ENCODE assay signal across 31 cellular contexts in the genomic region with DNA sequence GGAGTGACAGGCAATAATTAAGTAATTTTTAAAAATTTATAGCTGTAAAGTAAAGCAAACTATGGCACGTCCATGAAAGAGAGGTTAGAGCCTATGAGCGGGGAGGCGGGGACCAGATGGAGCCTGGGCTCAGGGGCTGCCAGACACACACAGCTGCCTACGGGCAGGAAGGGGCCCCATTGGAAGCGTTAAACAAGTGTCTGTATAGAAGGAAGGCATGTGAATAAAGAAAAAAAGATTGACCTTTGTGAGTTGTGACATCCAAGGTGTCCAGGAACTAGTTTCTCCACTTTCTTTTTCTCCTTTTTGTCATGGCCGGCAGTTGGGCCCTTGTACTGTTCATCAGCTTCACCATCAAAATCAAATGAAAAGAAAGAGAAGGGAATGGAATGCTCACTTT. TPM values are rescaled to one million over a fixed set of nuclear protein-coding genes. Genes with fewer than 3 reads are reported as not detected.
DNase-seq lines count a peak whose midpoint lies in the region; ATAC-seq and TF ChIP-seq lines count a peak whose summit lies in the region.
"Had no signal": no experiment of that assay in that cellular context is flagged by ENCODE, and none has a peak within 500 bp of the region (broad histone marks: within the 10 kb centered on the region; RNA-seq: fewer than 3 reads in every experiment).

No MANE protein-coding gene starts in this region.

- H3K9me3 ChIP-seq in Loucy (ENCODE audit: insufficient read depth, low read depth, low read length) (no peaks in the 10 kb centered on the region), neural progenitor cell (ENCODE audit: low read depth) (no peaks in the 10 kb centered on the region)
- H3K9me3 ChIP-seq: MG63, sigmoid colon, upper lobe of left lung had no signal

- H3K36me3 ChIP-seq in Loucy (ENCODE audit: insufficient read depth, low read length) (no peaks in the 10 kb centered on the region), neural progenitor cell (no peaks in the 10 kb centered on the region)
- H3K36me3 ChIP-seq: MG63, sigmoid colon, upper lobe of left lung had no signal

- no peak for ATAC-seq in central memory CD8-positive, alpha-beta T cell (replicated peaks; ENCODE audit: extremely low read depth, poor library complexity, severe bottlenecking)
- ATAC-seq in stimulated activated naive B cell treated with anti-CD40 and anti-IgM and Interleukin-4, amounts not matched to agents 10 μg/mL and 1 μg/mL and 100 μg/mL, for 72 hours (replicated peaks), result no peak
- ATAC-seq: SK-N-SH treated with all-trans-retinoic acid at 6 μM for 48 hours had no signal

- no peak overlapping the region for H3K4me3 ChIP-seq in Loucy (ENCODE audit: low read length, poor library complexity, severe bottlenecking)
- no peak overlapping the region for H3K4me3 ChIP-seq in neural progenitor cell
- H3K4me3 ChIP-seq: MG63, sigmoid colon, upper lobe of left lung had no signal

- no peak for TF ChIP-seq CTCF in Loucy (conservative IDR thresholded peaks at IDR 0.05; ENCODE audit: low read length)
- no peak for TF ChIP-seq CTCF in neural progenitor cell (IDR thresholded peaks at IDR 0.05)

- no peaks in the 10 kb centered on the region for H3K9me3 Mint-ChIP-seq in central memory CD8-positive, alpha-beta T cell
- no peaks in the 10 kb centered on the region for H3K9me3 Mint-ChIP-seq in stimulated activated naive B cell treated with anti-CD40 and anti-IgM and Interleukin-4, amounts not matched to agents 10 μg/mL and 1 μg/mL and 100 μg/mL, for 72 hours
- H3K9me3 Mint-ChIP-seq in neural progenitor cell, result no peaks in the 10 kb centered on the region
- H3K9me3 Mint-ChIP-seq: activated CD4-positive, alpha-beta memory T cell treated with anti-CD3 and anti-CD28 coated beads, Interleukin-2, amount 10 ng/mL, durations not matched to agents 7 days and 5 days; activated T-helper 1 cell treated with anti-CD3 and anti-CD28 coated beads, Interleukin-12 subunit alpha, Interleukin-12 subunit beta, Interleukin-2, Interleukin-4 antibody, amounts not matched to agents 30 ng/mL and 10 ng/mL and 1 ng/mL, durations not matched to agents 14 hours and 24 hours and 36 hours; CD4-positive, CD25-positive, alpha-beta regulatory T cell; dendritic cell treated with granulocyte-macrophage colony-stimulating factor and Interleukin-4, amounts not matched to agents 40 ng/mL and 50 ng/mL, for 4 days; endodermal cell; T-helper 1 cell treated with Interleukin-12 subunit alpha and Interleukin-12 subunit beta and Interleukin-4 antibody, amounts not matched to agents 30 μg/mL and 1 μg/mL, for 36 hours had no signal

- peaks cover 94% of the 10 kb centered on the region for H3K79me2 ChIP-seq in Loucy (ENCODE audit: insufficient read depth, low read length)
- no peaks in the 10 kb centered on the region for H3K79me2 ChIP-seq in neural progenitor cell (ENCODE audit: low read depth)

- H3K4me2 ChIP-seq in Loucy (ENCODE audit: low read depth, low read length, poor library complexity, severe bottlenecking), result peak overlapping the region; percentile 25
- no peak overlapping the region for H3K4me2 ChIP-seq in neural progenitor cell

- no peaks in the 10 kb centered on the region for H3K9me2 ChIP-seq in Loucy (replicated peaks; ENCODE audit: low read depth, low read length)

- peak overlapping the region; percentile 55 for H3K27ac Mint-ChIP-seq in central memory CD8-positive, alpha-beta T cell (ENCODE audit: low read depth)
- peak overlapping the region; percentile 20 for H3K27ac Mint-ChIP-seq in stimulated activated naive B cell treated with anti-CD40 and anti-IgM and Interleukin-4, amounts not matched to agents 10 μg/mL and 1 μg/mL and 100 μg/mL, for 72 hours
- H3K27ac Mint-ChIP-seq in neural progenitor cell, result no peak overlapping the region
- H3K27ac Mint-ChIP-seq: activated CD4-positive, alpha-beta memory T cell treated with anti-CD3 and anti-CD28 coated beads, Interleukin-2, amount 10 ng/mL, durations not matched to agents 7 days and 5 days; activated T-helper 1 cell treated with anti-CD3 and anti-CD28 coated beads, Interleukin-12 subunit alpha, Interleukin-12 subunit beta, Interleukin-2, Interleukin-4 antibody, amounts not matched to agents 30 ng/mL and 10 ng/mL and 1 ng/mL, durations not matched to agents 14 hours and 24 hours and 36 hours; CD4-positive, CD25-positive, alpha-beta regulatory T cell; dendritic cell treated with granulocyte-macrophage colony-stimulating factor and Interleukin-4, amounts not matched to agents 40 ng/mL and 50 ng/mL, for 4 days; endodermal cell; progenitor cell of endocrine pancreas; T-helper 1 cell treated with Interleukin-12 subunit alpha and Interleukin-12 subunit beta and Interleukin-4 antibody, amounts not matched to agents 30 μg/mL and 1 μg/mL, for 36 hours had no signal

- no peaks in the 10 kb centered on the region for H3F3A ChIP-seq in Loucy (ENCODE audit: low read depth)
- no peaks in the 10 kb centered on the region for H3F3A ChIP-seq in neural progenitor cell (ENCODE audit: low read depth)

- no peak overlapping the region for H3K4me3 Mint-ChIP-seq in central memory CD8-positive, alpha-beta T cell
- H3K4me3 Mint-ChIP-seq in stimulated activated naive B cell treated with anti-CD40 and anti-IgM and Interleukin-4, amounts not matched to agents 10 μg/mL and 1 μg/mL and 100 μg/mL, for 72 hours, result peak overlapping the region in 1 of 2 donors; percentile 3
- no peak overlapping the region for H3K4me3 Mint-ChIP-seq in neural progenitor cell
- H3K4me3 Mint-ChIP-seq: activated CD4-positive, alpha-beta memory T cell treated with anti-CD3 and anti-CD28 coated beads, Interleukin-2, amount 10 ng/mL, durations not matched to agents 7 days and 5 days; activated T-helper 1 cell treated with anti-CD3 and anti-CD28 coated beads, Interleukin-12 subunit alpha, Interleukin-12 subunit beta, Interleukin-2, Interleukin-4 antibody, amounts not matched to agents 30 ng/mL and 10 ng/mL and 1 ng/mL, durations not matched to agents 14 hours and 24 hours and 36 hours; CD4-positive, CD25-positive, alpha-beta regulatory T cell; dendritic cell treated with granulocyte-macrophage colony-stimulating factor and Interleukin-4, amounts not matched to agents 40 ng/mL and 50 ng/mL, for 4 days; endodermal cell; T-helper 1 cell treated with Interleukin-12 subunit alpha and Interleukin-12 subunit beta and Interleukin-4 antibody, amounts not matched to agents 30 μg/mL and 1 μg/mL, for 36 hours had no signal

- peaks cover 35% of the 10 kb centered on the region for H4K20me1 ChIP-seq in Loucy (ENCODE audit: insufficient read depth, low read length, poor library complexity, severe bottlenecking)
- H4K20me1 ChIP-seq in neural progenitor cell (ENCODE audit: low read depth), result no peaks in the 10 kb centered on the region

- DNase-seq in DMS 273 (lab: John Stamatoyannopoulos, UW; ENCODE audit: unreplicated experiment) (peak; percentile 34), DMS 273 treated with DMSO at 0.1 percent for 48 hours (lab: John Stamatoyannopoulos, UW) (no peak), cortex of kidney (lab: John Stamatoyannopoulos, UW) (no peak), neural progenitor cell (ENCODE audit: low spot score) (no peak)
- DNase-seq in central memory CD8-positive, alpha-beta T cell (ENCODE audit: low spot score in 2 of 2), result no peak
- DNase-seq in stimulated activated naive B cell treated with anti-CD40 and anti-IgM and Interleukin-4, amounts not matched to agents 10 μg/mL and 1 μg/mL and 100 μg/mL, for 72 hours, result no peak
- no peak for DNase-seq in stimulated activated CD4-positive, alpha-beta T cell treated with anti-CD3 and anti-CD28 coated beads, Interleukin-4, amount 100 ng/mL, for 1 hour
- DNase-seq: activated CD4-positive, alpha-beta memory T cell treated with anti-CD3 and anti-CD28 coated beads, Interleukin-2, amount 10 ng/mL, durations not matched to agents 7 days and 5 days; activated CD8-positive, alpha-beta memory T cell treated with anti-CD3 and anti-CD28 coated beads, Interleukin-2, amount 50 U/mL, for 4 hours; activated naive CD4-positive, alpha-beta T cell treated with Interleukin-2 at 50 U/mL for 16 hours; CD4-positive, CD25-positive, alpha-beta regulatory T cell; endodermal cell; H7; KBM-7; MG63; NCI-H1105; NCI-H2029 treated with DMSO at 0.1 percent for 48 hours; NCI-H510A; nucleus accumbens; Right ventricle myocardium superior; sigmoid colon; stimulated activated CD4-positive, alpha-beta T cell treated with anti-CD3 and anti-CD28 coated beads, Interleukin-4, amount 100 ng/mL, for 24 hours; substantia nigra; upper lobe of left lung had no signal

- peaks cover 45% of the 10 kb centered on the region for H3K4me1 Mint-ChIP-seq in central memory CD8-positive, alpha-beta T cell
- peaks cover 42 to 78% of the 10 kb centered on the region in 2 donors for H3K4me1 Mint-ChIP-seq in stimulated activated naive B cell treated with anti-CD40 and anti-IgM and Interleukin-4, amounts not matched to agents 10 μg/mL and 1 μg/mL and 100 μg/mL, for 72 hours
- H3K4me1 Mint-ChIP-seq in neural progenitor cell, result peaks cover 22% of the 10 kb centered on the region

- no peak overlapping the region for H3K27ac ChIP-seq in neural progenitor cell
- H3K27ac ChIP-seq: 22Rv1 had no signal

- peaks cover 3% of the 10 kb centered on the region for H3K36me3 Mint-ChIP-seq in central memory CD8-positive, alpha-beta T cell (ENCODE audit: insufficient read depth)
- peaks cover 0 to 6% of the 10 kb centered on the region in 2 donors for H3K36me3 Mint-ChIP-seq in stimulated activated naive B cell treated with anti-CD40 and anti-IgM and Interleukin-4, amounts not matched to agents 10 μg/mL and 1 μg/mL and 100 μg/mL, for 72 hours
- no peaks in the 10 kb centered on the region for H3K36me3 Mint-ChIP-seq in neural progenitor cell
- H3K36me3 Mint-ChIP-seq: CD4-positive, CD25-positive, alpha-beta regulatory T cell had no signal

- H3K27me3 ChIP-seq in Loucy (ENCODE audit: insufficient read depth, low read length, poor library complexity, severe bottlenecking) (no peaks in the 10 kb centered on the region), neural progenitor cell (no peaks in the 10 kb centered on the region)
- H3K27me3 ChIP-seq: MG63, sigmoid colon, upper lobe of left lung had no signal

- no peak overlapping the region for H2AFZ ChIP-seq in Loucy (ENCODE audit: low read length)
- no peak overlapping the region for H2AFZ ChIP-seq in neural progenitor cell (replicated peaks)

- no peaks in the 10 kb centered on the region for H3K27me3 Mint-ChIP-seq in central memory CD8-positive, alpha-beta T cell
- H3K27me3 Mint-ChIP-seq in stimulated activated naive B cell treated with anti-CD40 and anti-IgM and Interleukin-4, amounts not matched to agents 10 μg/mL and 1 μg/mL and 100 μg/mL, for 72 hours, result no peaks in the 10 kb centered on the region
- H3K27me3 Mint-ChIP-seq in neural progenitor cell (ENCODE audit: insufficient read depth, low read depth), result no peaks in the 10 kb centered on the region
- H3K27me3 Mint-ChIP-seq: activated CD4-positive, alpha-beta memory T cell treated with anti-CD3 and anti-CD28 coated beads, Interleukin-2, amount 10 ng/mL, durations not matched to agents 7 days and 5 days; CD4-positive, CD25-positive, alpha-beta regulatory T cell; dendritic cell treated with granulocyte-macrophage colony-stimulating factor and Interleukin-4, amounts not matched to agents 40 ng/mL and 50 ng/mL, for 4 days; progenitor cell of endocrine pancreas had no signal

- H3K9ac ChIP-seq in Loucy (ENCODE audit: low read depth, low read length, poor library complexity, severe bottlenecking), result no peak overlapping the region
- H3K9ac ChIP-seq in neural progenitor cell, result no peak overlapping the region

- peaks cover 37% of the 10 kb centered on the region for H3K4me1 ChIP-seq in Loucy (ENCODE audit: insufficient read depth, low read length, poor library complexity, severe bottlenecking)
- peaks cover 8% of the 10 kb centered on the region for H3K4me1 ChIP-seq in neural progenitor cell

RNA-seq across cellular contexts. Expression of a gene that starts 56.8 kb away (rescaled TPM):
- 2.9 and 3.3 TPM in 2 replicates for total RNA-seq in neural progenitor cell (ENCODE audit: low replicate concordance)
